30 cellular contexts compared by ENCODE assay signal in the genomic region with DNA sequence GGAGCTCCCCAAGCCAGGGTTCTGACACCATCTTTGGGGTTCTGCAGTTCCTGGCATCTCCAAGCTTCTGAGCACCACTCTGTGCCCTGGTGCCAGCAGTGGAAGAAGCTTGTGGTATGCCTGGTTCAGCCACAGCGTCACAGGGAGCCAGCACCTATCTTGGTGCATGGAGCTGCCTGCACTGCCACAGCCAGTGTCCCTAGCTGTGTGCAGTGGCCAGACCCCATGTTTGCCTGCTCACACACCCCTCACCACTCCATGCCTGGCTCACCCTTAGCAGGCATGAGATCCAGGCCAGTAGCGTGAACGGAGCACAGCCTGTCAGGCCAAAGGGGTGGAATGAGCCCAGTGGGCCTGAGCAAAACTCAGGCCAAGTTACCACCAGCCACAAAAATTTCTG.
"Had no signal": no experiment of that assay in that cellular context is flagged by ENCODE, and none has a peak within 500 bp of the region (broad histone marks: within the 10 kb centered on the region; RNA-seq: fewer than 3 reads in every experiment).

No MANE protein-coding gene starts in this region.

- H3K4me1 Mint-ChIP-seq: activated B cell treated with CpG ODN at 0.5 μM for 24 hours; activated naive CD4-positive, alpha-beta T cell treated with anti-CD3 and anti-CD28 coated beads, Interleukin-2, amount 10 ng/mL, durations not matched to agents 7 days and 5 days; activated naive CD8-positive, alpha-beta T cell treated with anti-CD3 and anti-CD28 coated beads, Interleukin-2, amount 10 ng/mL, durations not matched to agents 7 days and 5 days; central memory CD8-positive, alpha-beta T cell; endodermal cell; T-helper 17 cell had no signal

- H3K36me3 ChIP-seq: brain microvascular endothelial cell, WERI-Rb-1 had no signal

- H3K27me3 ChIP-seq: brain microvascular endothelial cell, dorsolateral prefrontal cortex had no signal

- H3K9me3 Mint-ChIP-seq: activated naive CD4-positive, alpha-beta T cell treated with anti-CD3 and anti-CD28 coated beads, Interleukin-2, amount 10 ng/mL, durations not matched to agents 7 days and 5 days; dendritic cell treated with granulocyte-macrophage colony-stimulating factor and Interleukin-4, amounts not matched to agents 40 ng/mL and 50 ng/mL, for 4 days had no signal

- H3K27ac Mint-ChIP-seq: activated B cell treated with CpG ODN at 0.5 μM for 24 hours; activated CD8-positive, alpha-beta T cell treated with anti-CD3 and anti-CD28 coated beads for 36 hours; activated naive CD4-positive, alpha-beta T cell treated with anti-CD3 and anti-CD28 coated beads, Interleukin-2, amount 10 ng/mL, durations not matched to agents 7 days and 5 days; activated naive CD4-positive, alpha-beta T cell treated with anti-CD3 and anti-CD28 coated beads, Interleukin-2, amount 50 U/mL, for 72 hours; activated naive CD8-positive, alpha-beta T cell treated with anti-CD3 and anti-CD28 coated beads, Interleukin-2, amount 10 ng/mL, durations not matched to agents 7 days and 5 days; activated T-cell treated with anti-CD3 and anti-CD28 coated beads, Interleukin-2, amount 50 U/mL, for 24 hours; activated T-cell treated with anti-CD3 and anti-CD28 coated beads, Interleukin-2, amount 50 U/mL, for 72 hours; dendritic cell treated with granulocyte-macrophage colony-stimulating factor and Interleukin-4, amounts not matched to agents 40 ng/mL and 50 ng/mL, for 4 days; endodermal cell; T-helper 17 cell; T-helper 2 cell treated with Interferon-gamma antibody and Interleukin-4, amounts not matched to agents 5 μg/mL and 100 μg/mL, for 36 hours had no signal

- FAIRE-seq: astrocyte, bronchial epithelial cell, frontal cortex had no signal

- H3K4me3 Mint-ChIP-seq: activated B cell treated with CpG ODN at 0.5 μM for 24 hours; activated CD8-positive, alpha-beta T cell treated with anti-CD3 and anti-CD28 coated beads for 36 hours; activated naive CD4-positive, alpha-beta T cell treated with anti-CD3 and anti-CD28 coated beads, Interleukin-2, amount 10 ng/mL, durations not matched to agents 7 days and 5 days; activated naive CD8-positive, alpha-beta T cell treated with anti-CD3 and anti-CD28 coated beads, Interleukin-2, amount 10 ng/mL, durations not matched to agents 7 days and 5 days; activated T-cell treated with anti-CD3 and anti-CD28 coated beads, Interleukin-2, amount 50 U/mL, for 24 hours; activated T-cell treated with anti-CD3 and anti-CD28 coated beads, Interleukin-2, amount 50 U/mL, for 72 hours; central memory CD8-positive, alpha-beta T cell; dendritic cell treated with granulocyte-macrophage colony-stimulating factor and Interleukin-4, amounts not matched to agents 40 ng/mL and 50 ng/mL, for 4 days; endodermal cell; T-helper 17 cell; T-helper 2 cell treated with Interferon-gamma antibody and Interleukin-4, amounts not matched to agents 5 μg/mL and 100 μg/mL, for 36 hours had no signal

- H3K4me3 ChIP-seq: coronary artery, dorsolateral prefrontal cortex had no signal

- H3K36me3 Mint-ChIP-seq: activated naive CD4-positive, alpha-beta T cell treated with anti-CD3 and anti-CD28 coated beads, Interleukin-2, amount 10 ng/mL, durations not matched to agents 7 days and 5 days; activated naive CD4-positive, alpha-beta T cell treated with anti-CD3 and anti-CD28 coated beads, Interleukin-2, amount 50 U/mL, for 72 hours; activated naive CD8-positive, alpha-beta T cell treated with anti-CD3 and anti-CD28 coated beads, Interleukin-2, amount 10 ng/mL, durations not matched to agents 7 days and 5 days had no signal

- DNase-seq: activated B cell treated with CpG ODN at 0.5 μM for 24 hours; activated CD4-positive, alpha-beta T cell treated with anti-CD3 and anti-CD28 coated beads for 48 hours; activated CD4-positive, alpha-beta T cell treated with anti-CD3 and anti-CD28 coated beads, Interleukin-2, amount 50 U/mL, for 1 hour; activated CD4-positive, alpha-beta T cell treated with anti-CD3 and anti-CD28 coated beads, Interleukin-2, amount 50 U/mL, for 48 hours; activated CD8-positive, alpha-beta memory T cell treated with anti-CD3 and anti-CD28 coated beads, Interleukin-2, amount 50 U/mL, for 48 hours; activated CD8-positive, alpha-beta T cell treated with anti-CD3 and anti-CD28 coated beads for 36 hours; activated gamma-delta T cell; activated naive CD4-positive, alpha-beta T cell; activated naive CD4-positive, alpha-beta T cell treated with anti-CD3 and anti-CD28 coated beads, Interleukin-2, amount 10 ng/mL, durations not matched to agents 7 days and 5 days; activated naive CD8-positive, alpha-beta T cell treated with anti-CD3 and anti-CD28 coated beads, Interleukin-2, amount 10 ng/mL, durations not matched to agents 7 days and 5 days; activated T-cell treated with anti-CD3 and anti-CD28 coated beads for 4 hours; activated T-cell treated with anti-CD3 and anti-CD28 coated beads, Interleukin-2, amount 50 U/mL, for 24 hours; activated T-cell treated with anti-CD3 and anti-CD28 coated beads, Interleukin-2, amount 50 U/mL, for 72 hours; brain microvascular endothelial cell; effector memory CD4-positive, alpha-beta T cell; endodermal cell; foreskin fibroblast; T-helper 1 cell; T-helper 17 cell; T1000; WERI-Rb-1 had no signal

- H3K27ac ChIP-seq: brain microvascular endothelial cell, coronary artery, dorsolateral prefrontal cortex, WERI-Rb-1 had no signal

- H3K27me3 Mint-ChIP-seq: activated B cell treated with CpG ODN at 0.5 μM for 24 hours; activated CD8-positive, alpha-beta T cell treated with anti-CD3 and anti-CD28 coated beads for 36 hours; activated naive CD4-positive, alpha-beta T cell treated with anti-CD3 and anti-CD28 coated beads, Interleukin-2, amount 10 ng/mL, durations not matched to agents 7 days and 5 days; activated naive CD8-positive, alpha-beta T cell treated with anti-CD3 and anti-CD28 coated beads, Interleukin-2, amount 10 ng/mL, durations not matched to agents 7 days and 5 days; activated T-cell treated with anti-CD3 and anti-CD28 coated beads, Interleukin-2, amount 50 U/mL, for 24 hours; central memory CD8-positive, alpha-beta T cell; dendritic cell treated with granulocyte-macrophage colony-stimulating factor and Interleukin-4, amounts not matched to agents 40 ng/mL and 50 ng/mL, for 4 days; T-helper 17 cell had no signal
